ENCODE assay signal across 20 cellular contexts in the genomic region with DNA sequence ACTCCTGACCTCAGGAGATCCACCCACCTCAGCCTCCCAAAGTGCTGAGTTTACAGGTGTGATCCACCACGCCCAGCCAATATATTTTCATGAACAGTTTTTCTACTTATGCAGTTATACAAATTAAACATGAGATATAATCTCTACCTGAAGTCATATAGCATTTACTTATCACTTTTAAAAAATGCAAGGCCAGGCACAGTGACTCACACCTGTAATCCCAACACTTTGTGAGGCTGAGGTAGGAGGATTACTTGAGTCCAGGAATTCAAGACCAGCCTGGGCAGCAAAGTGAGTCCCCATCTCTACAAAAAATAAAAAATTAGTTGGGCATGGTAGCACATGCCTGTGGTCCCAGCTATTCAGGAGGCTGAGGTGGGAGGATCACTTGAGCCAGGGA.
DNase-seq lines count a peak whose midpoint lies in the region; FAIRE-seq and TF ChIP-seq lines count a peak whose summit lies in the region.
"Had no signal": no experiment of that assay in that cellular context is flagged by ENCODE, and none has a peak within 500 bp of the region (broad histone marks: within the 10 kb centered on the region; RNA-seq: fewer than 3 reads in every experiment).

No MANE protein-coding gene starts in this region.

- peak overlapping the region; percentile 45 for H3K27ac ChIP-seq in smooth muscle cell (ENCODE audit: low read depth)
- H3K27ac ChIP-seq: GM23248 had no signal

- no peak overlapping the region for H3K9ac ChIP-seq in smooth muscle cell (ENCODE audit: low read depth)
- H3K9ac ChIP-seq: GM23248 had no signal

- H3K27me3 ChIP-seq in bronchial epithelial cell (ENCODE audit: control insufficient read depth, insufficient read depth, low read length) (no peaks in the 10 kb centered on the region), smooth muscle cell (ENCODE audit: low read depth) (no peaks in the 10 kb centered on the region), Caco-2 (replicated peaks; ENCODE audit: control insufficient read depth, insufficient read depth, low read length) (no peaks in the 10 kb centered on the region)
- H3K27me3 ChIP-seq: BE2C had no signal

- no peaks in the 10 kb centered on the region for H3K79me2 ChIP-seq in smooth muscle cell (ENCODE audit: low read depth)

- H3K4me1 Mint-ChIP-seq in Caco-2 (ENCODE audit: low read depth, unreplicated experiment) = peaks cover 6% of the 10 kb centered on the region

- 96% methylated on average over 1 of the region's 1 CpG for WGBS in smooth muscle cell (ENCODE audit: low lambda C conversion rate)

- no peak overlapping the region for H2AFZ ChIP-seq in smooth muscle cell (ENCODE audit: low read depth)
- H2AFZ ChIP-seq: GM23248 had no signal

- H3K4me3 Mint-ChIP-seq in Caco-2 (ENCODE audit: unreplicated experiment) = no peak overlapping the region
- H3K4me3 Mint-ChIP-seq: CD4-positive, CD25-positive, alpha-beta regulatory T cell; CD8-positive, alpha-beta memory T cell had no signal

- no peak for TF ChIP-seq CTCF in bronchial epithelial cell (IDR thresholded peaks at IDR 0.05; ENCODE audit: insufficient read depth, low read length, severe bottlenecking)
- TF ChIP-seq CTCF in smooth muscle cell (IDR thresholded peaks at IDR 0.05; ENCODE audit: borderline replicate concordance, insufficient read depth, poor library complexity, severe bottlenecking) = no peak
- no peak for TF ChIP-seq CTCF in Caco-2 (IDR thresholded peaks at IDR 0.05; ENCODE audit: insufficient read depth in 1 of 2, low read depth in 1 of 2, low read length in 1 of 2, severe bottlenecking in 1 of 2, unreplicated experiment in 1 of 2)

- no TSS peak for BruUV-seq in Caco-2 (replicated peaks; lab: Mats Ljungman, UMichigan)

- peak overlapping the region; percentile 11 for H3K4me2 ChIP-seq in smooth muscle cell

- H3K9me3 ChIP-seq in smooth muscle cell (replicated peaks; ENCODE audit: low read depth) = no peaks in the 10 kb centered on the region
- H3K9me3 ChIP-seq in Caco-2 = no peaks in the 10 kb centered on the region
- H3K9me3 ChIP-seq: BE2C, HAP-1 had no signal

- FAIRE-seq in bronchial epithelial cell (lab: Jason Lieb, UNC) = no peak
- FAIRE-seq: A204.1, D721Med, GM12892, GM18507 had no signal

- H3K4me3 ChIP-seq in bronchial epithelial cell (ENCODE audit: low read depth, low read length) = no peak overlapping the region
- no peak overlapping the region for H3K4me3 ChIP-seq in smooth muscle cell
- no peak overlapping the region for H3K4me3 ChIP-seq in Caco-2 (ENCODE audit: low read depth, low read length)
- H3K4me3 ChIP-seq: GM23248, HAP-1 had no signal

- H3K36me3 ChIP-seq in bronchial epithelial cell (ENCODE audit: control insufficient read depth, insufficient read depth, low read length) = no peaks in the 10 kb centered on the region
- H3K36me3 ChIP-seq in smooth muscle cell (ENCODE audit: low read depth) = no peaks in the 10 kb centered on the region
- no peaks in the 10 kb centered on the region for H3K36me3 ChIP-seq in Caco-2 (ENCODE audit: control insufficient read depth, insufficient read depth, low read length)
- H3K36me3 ChIP-seq: BE2C, HAP-1 had no signal

- H3K36me3 Mint-ChIP-seq in Caco-2 (ENCODE audit: insufficient read depth, unreplicated experiment) = peaks cover 4% of the 10 kb centered on the region

- no peak overlapping the region for H3K27ac Mint-ChIP-seq in Caco-2 (ENCODE audit: unreplicated experiment)
- H3K27ac Mint-ChIP-seq: CD4-positive, CD25-positive, alpha-beta regulatory T cell; CD8-positive, alpha-beta memory T cell had no signal

- H3K9me3 Mint-ChIP-seq in Caco-2 (ENCODE audit: unreplicated experiment) = no peaks in the 10 kb centered on the region
- H3K9me3 Mint-ChIP-seq: CD8-positive, alpha-beta memory T cell had no signal

- intact Hi-C loops in Caco-2 (cut with micrococcal nuclease; ENCODE audit: unreplicated experiment) = no loop called here

- DNase-seq in NCI-H226 (peak; percentile 13), bronchial epithelial cell (ENCODE audit: low read depth) (peak; percentile 28), islet precursor cell (peak; percentile 7), smooth muscle cell (lab: John Stamatoyannopoulos, UW; ENCODE audit: unreplicated experiment) (no peak), NCI-H510A treated with DMSO at 0.1 percent for 48 hours (lab: John Stamatoyannopoulos, UW) (no peak), Caco-2 (no peak), NCI-H1105 (lab: John Stamatoyannopoulos, UW) (no peak)
- DNase-seq: ACHN; BE2C; C1 segment of cervical spinal cord; CD8-positive, alpha-beta memory T cell; COR-L47; GDM1; GM23248 had no signal

- CTCF ChIA-PET in Caco-2 (lab: Charles Lee) = no interaction called here

- H4K20me1 ChIP-seq in smooth muscle cell (ENCODE audit: low read depth) = no peaks in the 10 kb centered on the region

- POLR2A ChIA-PET in Caco-2 (lab: Charles Lee) = no interaction called here

- no peaks in the 10 kb centered on the region for H3K27me3 Mint-ChIP-seq in Caco-2 (ENCODE audit: insufficient read depth, unreplicated experiment)
- H3K27me3 Mint-ChIP-seq: CD4-positive, CD25-positive, alpha-beta regulatory T cell; CD8-positive, alpha-beta memory T cell had no signal

- peaks cover 8% of the 10 kb centered on the region for H3F3A ChIP-seq in smooth muscle cell (ENCODE audit: low read depth)

- peaks cover 16% of the 10 kb centered on the region for H3K4me1 ChIP-seq in smooth muscle cell (ENCODE audit: low read depth)
- no peaks in the 10 kb centered on the region for H3K4me1 ChIP-seq in Caco-2

Comparison
In these comparisons a context has a peak if more than half of its experiments do, and no peak if none do; other contexts are left out.
1. DNase-seq: peak in NCI-H226 (single experiment), bronchial epithelial cell (single experiment) and islet precursor cell (single experiment); none in smooth muscle cell (single experiment), NCI-H510A treated with DMSO at 0.1 percent for 48 hours (single experiment), Caco-2 (0 of 2) and NCI-H1105 (single experiment).